Comparison of ENCODE assay signal across 9 cellular contexts in the genomic region with DNA sequence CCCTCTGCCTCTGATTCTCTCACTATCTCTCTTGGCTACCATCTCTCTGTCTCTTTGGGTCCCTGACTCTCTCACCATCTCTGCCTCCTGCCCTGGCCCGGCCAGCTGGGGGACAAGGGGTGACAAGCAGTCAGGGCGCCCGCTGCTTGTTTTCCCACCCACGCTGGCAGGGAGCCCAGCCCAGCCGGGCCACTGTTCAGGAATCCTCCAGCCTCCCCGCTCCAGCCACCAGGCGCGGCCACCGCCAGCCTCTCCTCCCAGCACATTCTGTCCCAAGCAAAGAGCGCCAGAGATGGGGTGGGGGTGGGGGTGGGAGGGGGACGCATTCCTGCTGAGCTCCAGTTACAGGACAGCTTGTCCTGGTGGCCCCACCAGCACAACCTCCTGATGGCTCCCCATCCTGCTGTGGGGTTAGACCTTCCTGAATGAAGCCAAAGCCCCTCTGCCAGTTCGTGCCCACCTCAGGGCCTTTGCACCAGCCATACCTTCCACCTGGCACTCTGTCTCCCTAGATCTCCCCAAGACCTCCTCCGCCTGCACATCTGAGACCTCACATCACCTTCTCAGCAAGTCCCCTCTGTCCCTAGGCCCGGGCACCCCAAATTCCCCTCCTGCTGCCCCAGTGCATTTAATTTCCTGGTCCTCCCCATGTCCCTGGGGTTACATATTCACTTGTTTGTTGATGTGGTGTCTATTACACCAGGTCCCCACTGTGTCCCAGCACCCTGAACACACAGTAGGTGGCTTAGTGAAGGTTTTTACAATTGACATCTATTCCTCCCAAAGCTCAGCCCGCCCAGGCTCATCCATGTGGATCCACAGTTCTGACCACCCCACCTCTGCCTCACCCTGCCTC. TPM values are rescaled to one million over a fixed set of nuclear protein-coding genes. Genes with fewer than 3 reads are reported as not detected.
DNase-seq lines count a peak whose midpoint lies in the region; ATAC-seq lines count a peak whose summit lies in the region.
"Had no signal": no experiment of that assay in that cellular context is flagged by ENCODE, and none has a peak within 500 bp of the region (broad histone marks: within the 10 kb centered on the region; RNA-seq: fewer than 3 reads in every experiment).

No MANE protein-coding gene starts in this region.

- no peak overlapping the region for H2AFZ ChIP-seq in trophoblast cell (ENCODE audit: insufficient read depth, low read length, poor library complexity)

- H2BK5ac ChIP-seq in trophoblast cell (ENCODE audit: low read depth, low read length, poor library complexity), result no peak overlapping the region

- H3K4ac ChIP-seq in trophoblast cell (ENCODE audit: low read depth, low read length), result no peak overlapping the region

- no peaks in the 10 kb centered on the region for H3K27me3 ChIP-seq in trophoblast cell (ENCODE audit: insufficient read depth, low read length)

- peaks cover 3% of the 10 kb centered on the region for H3K9me3 ChIP-seq in trophoblast cell (ENCODE audit: insufficient read depth, low read depth, low read length)

- H2BK12ac ChIP-seq in trophoblast cell (ENCODE audit: low read length), result no peak overlapping the region

- H3K36me3 ChIP-seq in trophoblast cell (ENCODE audit: control insufficient read depth in 1 of 2, insufficient read depth in 2 of 2, low read length in 2 of 2), result no peaks in the 10 kb centered on the region

- no peaks in the 10 kb centered on the region for H3K27me3 Mint-ChIP-seq in activated T-helper 17 cell treated with anti-CD3 and anti-CD28 coated beads, Interleukin-2, amount 50 U/mL, for 72 hours

- H3K4me1 Mint-ChIP-seq in activated T-helper 17 cell treated with anti-CD3 and anti-CD28 coated beads, Interleukin-2, amount 50 U/mL, for 72 hours, result peaks cover 39% of the 10 kb centered on the region

- H3K18ac ChIP-seq in trophoblast cell (ENCODE audit: low read length), result no peak overlapping the region

- no peaks in the 10 kb centered on the region for H3K79me2 ChIP-seq in trophoblast cell (ENCODE audit: control insufficient read depth, insufficient read depth, low read length, poor library complexity)

- H4K91ac ChIP-seq in trophoblast cell (ENCODE audit: low read depth, low read length), result no peak overlapping the region

- DNase-seq in ELR (ENCODE audit: low read depth), result peak; percentile 34
- DNase-seq in left ventricle myocardium superior, result peak; percentile 97
- peak; percentile 59 for DNase-seq in skeletal muscle cell (ENCODE audit: low read depth)
- no peak for DNase-seq in LoVo (ENCODE audit: low spot score)
- DNase-seq in trophoblast cell, result no peak

- no peak for ATAC-seq in activated T-helper 17 cell treated with anti-CD3 and anti-CD28 coated beads, Interleukin-2, amount 50 U/mL, for 72 hours (replicated peaks)
- ATAC-seq in left ventricle myocardium superior (peak; percentile 74), GM18519 (IDR thresholded peaks at IDR 0.05; ENCODE audit: low FRiP score, unreplicated experiment) (no peak), HG03139 (IDR thresholded peaks at IDR 0.05; ENCODE audit: unreplicated experiment) (no peak)

- H3K23ac ChIP-seq in trophoblast cell (ENCODE audit: low read length), result no peak overlapping the region

- H3K4me1 ChIP-seq in trophoblast cell (ENCODE audit: control insufficient read depth in 1 of 2, insufficient read depth in 2 of 2, low read length in 2 of 2), result no peaks in the 10 kb centered on the region

- H3K4me2 ChIP-seq in trophoblast cell (ENCODE audit: low read length), result no peak overlapping the region

- H4K12ac ChIP-seq in trophoblast cell (ENCODE audit: low read depth, low read length), result no peak overlapping the region

- WGBS in trophoblast cell (ENCODE audit: extremely low coverage, insufficient coverage, insufficient read length), result no CpG with 5 or more reads among the region's 15 CpGs

- peak overlapping the region; percentile 85 for H3K4me3 Mint-ChIP-seq in activated T-helper 17 cell treated with anti-CD3 and anti-CD28 coated beads, Interleukin-2, amount 50 U/mL, for 72 hours
- H3K4me3 Mint-ChIP-seq: nephron had no signal

- H3K14ac ChIP-seq in trophoblast cell (ENCODE audit: low read length), result no peak overlapping the region

- H3K9ac ChIP-seq in trophoblast cell (ENCODE audit: low read length), result no peak overlapping the region

- H2AK5ac ChIP-seq in trophoblast cell (ENCODE audit: low read length), result no peak overlapping the region

- no peaks in the 10 kb centered on the region for H3K9me3 Mint-ChIP-seq in activated T-helper 17 cell treated with anti-CD3 and anti-CD28 coated beads, Interleukin-2, amount 50 U/mL, for 72 hours
- H3K9me3 Mint-ChIP-seq: nephron had no signal

- no peak overlapping the region for H4K8ac ChIP-seq in trophoblast cell (ENCODE audit: low read depth, low read length)

- H2BK120ac ChIP-seq in trophoblast cell (ENCODE audit: insufficient read depth, low read length, poor library complexity), result no peak overlapping the region

- intact Hi-C loops in left ventricle myocardium superior (cut with micrococcal nuclease), result no loop called here

- H3K27ac ChIP-seq in trophoblast cell (ENCODE audit: low read depth, low read length), result no peak overlapping the region

- no peaks in the 10 kb centered on the region for H3K79me1 ChIP-seq in trophoblast cell (ENCODE audit: low read length)

- no peak overlapping the region for H3K4me3 ChIP-seq in skeletal muscle cell (ENCODE audit: low read depth, low read length)
- H3K4me3 ChIP-seq in trophoblast cell (ENCODE audit: low read depth, low read length), result no peak overlapping the region

- H3K27ac Mint-ChIP-seq in activated T-helper 17 cell treated with anti-CD3 and anti-CD28 coated beads, Interleukin-2, amount 50 U/mL, for 72 hours, result peak overlapping the region; percentile 93
- H3K27ac Mint-ChIP-seq: nephron had no signal

- H3K36me3 Mint-ChIP-seq in activated T-helper 17 cell treated with anti-CD3 and anti-CD28 coated beads, Interleukin-2, amount 50 U/mL, for 72 hours (ENCODE audit: low read depth), result peaks cover 5% of the 10 kb centered on the region

RNA-seq across cellular contexts. Expression of a gene that starts 12.5 kb away (rescaled TPM):
- 10 to 100 TPM; 32.0 to 98.0 TPM for total RNA-seq in activated T-helper 17 cell treated with anti-CD3 and anti-CD28 coated beads, Interleukin-2, amount 50 U/mL, for 72 hours
- 17.9 TPM for total RNA-seq in left ventricle myocardium superior
- polyA plus RNA-seq in trophoblast cell (2013), result 1.5 TPM in 2 replicates

RNA-seq across cellular contexts. Expression of a gene that starts 53.5 kb away (rescaled TPM):
- total RNA-seq in activated T-helper 17 cell treated with anti-CD3 and anti-CD28 coated beads, Interleukin-2, amount 50 U/mL, for 72 hours, result under 1 TPM; 0.50 to 0.61 TPM
- not detected for total RNA-seq in left ventricle myocardium superior
- polyA plus RNA-seq in trophoblast cell (2013), result 0.31 and 0.48 TPM in 2 replicates

Comparison
In these comparisons a context has a peak if more than half of its experiments do, and no peak if none do; other contexts are left out.
1. DNase-seq: peak in ELR (single experiment), left ventricle myocardium superior (single experiment) and skeletal muscle cell (single experiment); none in LoVo (single experiment) and trophoblast cell (0 of 2).